25 cellular contexts compared by ENCODE assay signal in the genomic region with DNA sequence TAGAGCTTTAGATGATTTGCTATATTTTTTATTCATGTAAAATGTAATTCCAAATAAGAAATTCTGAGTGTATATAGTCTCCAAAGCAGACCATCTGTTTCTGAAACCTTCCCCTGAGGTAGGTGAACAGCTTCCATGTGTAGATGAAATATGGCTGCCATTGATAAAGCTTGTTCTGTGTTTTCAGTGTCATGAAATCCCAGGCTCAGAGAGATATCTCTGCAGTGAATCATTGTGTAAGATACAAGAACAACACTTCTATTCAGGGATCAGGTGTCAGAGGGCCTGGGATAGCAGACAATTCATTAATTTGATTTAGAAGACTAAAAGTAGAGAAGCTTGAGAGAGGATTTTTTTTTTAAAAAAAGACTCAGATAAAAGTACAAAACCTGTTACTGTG. TPM values are rescaled to one million over a fixed set of nuclear protein-coding genes. Genes with fewer than 3 reads are reported as not detected.
DNase-seq lines count a peak whose midpoint lies in the region; ATAC-seq and TF ChIP-seq lines count a peak whose summit lies in the region.
"Had no signal": no experiment of that assay in that cellular context is flagged by ENCODE, and none has a peak within 500 bp of the region (broad histone marks: within the 10 kb centered on the region; RNA-seq: fewer than 3 reads in every experiment).

No MANE protein-coding gene starts in this region.

- H3K4me1 ChIP-seq in foreskin keratinocyte (no peaks in the 10 kb centered on the region), OCI-LY7 (ENCODE audit: insufficient read depth, low read length, poor library complexity, severe bottlenecking) (no peaks in the 10 kb centered on the region), mesenchymal stem cell (ENCODE audit: control insufficient read depth, insufficient read depth, low read depth, low read length) (peaks cover 6% of the 10 kb centered on the region)

- H3K9ac ChIP-seq in mesenchymal stem cell (ENCODE audit: low read length): no peak overlapping the region

- H3K14ac ChIP-seq in mesenchymal stem cell (ENCODE audit: low read length in 2 of 2): no peak overlapping the region

- intact Hi-C loops in OCI-LY7 (cut with micrococcal nuclease; ENCODE audit: unreplicated experiment): no loop called here

- H2BK120ac ChIP-seq in mesenchymal stem cell (ENCODE audit: low read depth, low read length): no peak overlapping the region

- no peak overlapping the region for H3K23ac ChIP-seq in mesenchymal stem cell (ENCODE audit: low read length in 2 of 2)

- H4K91ac ChIP-seq in mesenchymal stem cell (ENCODE audit: low read length): no peak overlapping the region

- H4K8ac ChIP-seq in mesenchymal stem cell (ENCODE audit: low read length): no peak overlapping the region

- H3K4me2 ChIP-seq in OCI-LY7 (ENCODE audit: low read length) (no peak overlapping the region), mesenchymal stem cell (ENCODE audit: low read length, poor library complexity, severe bottlenecking) (no peak overlapping the region)

- no peak overlapping the region for H3K27ac ChIP-seq in foreskin keratinocyte
- H3K27ac ChIP-seq in OCI-LY7 (ENCODE audit: low read depth, low read length, poor library complexity, severe bottlenecking): no peak overlapping the region
- H3K27ac ChIP-seq in mesenchymal stem cell (ENCODE audit: low read length, poor library complexity, severe bottlenecking): no peak overlapping the region
- H3K27ac ChIP-seq: neutrophil, psoas muscle, VCaP had no signal

- H2BK15ac ChIP-seq in mesenchymal stem cell (ENCODE audit: low read depth, poor library complexity, severe bottlenecking): no peak overlapping the region

- H2AK5ac ChIP-seq in mesenchymal stem cell (ENCODE audit: low read length, severe bottlenecking): no peak overlapping the region

- TF ChIP-seq CTCF in astrocyte of the spinal cord (IDR thresholded peaks at IDR 0.05; ENCODE audit: low read depth, low read length) (no peak), foreskin keratinocyte (conservative IDR thresholded peaks at IDR 0.05) (no peak), OCI-LY7 (conservative IDR thresholded peaks at IDR 0.05; ENCODE audit: low read length) (no peak)

- H3K9me2 ChIP-seq in OCI-LY7 (ENCODE audit: insufficient read depth, low read length): no peaks in the 10 kb centered on the region

- BruUV-seq in OCI-LY7 (replicated peaks; lab: Mats Ljungman, UMichigan): no TSS peak

- CTCF ChIA-PET in OCI-LY7 (lab: Charles Lee; ENCODE audit: unreplicated experiment): no interaction called here

- DNase-seq in OCI-M1 (lab: John Stamatoyannopoulos, UW) (peak; percentile 27), astrocyte of the spinal cord (ENCODE audit: low read depth, low spot score) (peak; percentile 33), foreskin keratinocyte (peak; percentile 6 to 11), skeletal muscle cell (ENCODE audit: low read depth) (peak; percentile 36), OCI-LY7 (ENCODE audit: low spot score) (no peak), mesenchymal stem cell (no peak), NCI-H510A treated with DMSO at 0.1 percent for 48 hours (lab: John Stamatoyannopoulos, UW) (no peak)
- no peak for DNase-seq in stimulated activated CD4-positive, alpha-beta T cell treated with anti-CD3 and anti-CD28 coated beads, Interleukin-2, amount 100 ng/mL, for 48 hours
- DNase-seq: activated CD4-positive, alpha-beta T cell treated with anti-CD3 and anti-CD28 coated beads for 48 hours; activated naive CD4-positive, alpha-beta T cell treated with anti-CD3 and anti-CD28 coated beads for 36 hours; activated T-cell treated with anti-CD3 and anti-CD28 coated beads, Interleukin-2, amount 50 U/mL, for 24 hours; amniotic stem cell; C1 segment of cervical spinal cord; caudate nucleus; DMS79 treated with DMSO at 0.1 percent for 48 hours; glutamatergic neuron; GOT3; NCI-H1105 treated with DMSO at 0.1 percent for 48 hours; NCI-H2029 treated with DMSO at 0.1 percent for 48 hours; NCI-H446; psoas muscle; stimulated activated naive CD8-positive, alpha-beta T cell treated with anti-CD3 and anti-CD28 coated beads, Interleukin-15, Interleukin-2, amounts not matched to agents 100 U/mL and 50 U/mL, for 24 hours had no signal

- H2AFZ ChIP-seq in OCI-LY7 (ENCODE audit: low read length) (no peak overlapping the region), mesenchymal stem cell (ENCODE audit: low read depth, low read length) (no peak overlapping the region)

- H3K18ac ChIP-seq in mesenchymal stem cell (ENCODE audit: low read depth in 1 of 2, low read length in 2 of 2): no peak overlapping the region

- H3K9me3 ChIP-seq in OCI-LY7 (ENCODE audit: low read length) (no peaks in the 10 kb centered on the region), mesenchymal stem cell (ENCODE audit: control insufficient read depth, low read length) (no peaks in the 10 kb centered on the region)
- H3K9me3 ChIP-seq: neutrophil, psoas muscle had no signal

- no peak for ATAC-seq in foreskin keratinocyte
- ATAC-seq: psoas muscle; stimulated activated naive CD8-positive, alpha-beta T cell treated with anti-CD3 and anti-CD28 coated beads, Interleukin-15, Interleukin-2, amounts not matched to agents 100 U/mL and 50 U/mL, for 24 hours had no signal

- no peak overlapping the region for H2BK5ac ChIP-seq in mesenchymal stem cell (ENCODE audit: low read depth, low read length, poor library complexity, severe bottlenecking)

- H4K20me1 ChIP-seq in OCI-LY7 (ENCODE audit: insufficient read depth, low read length): no peaks in the 10 kb centered on the region

- H3K79me1 ChIP-seq in mesenchymal stem cell (replicated peaks; ENCODE audit: low read length, poor library complexity, severe bottlenecking): no peaks in the 10 kb centered on the region

- no peak overlapping the region for H2BK12ac ChIP-seq in mesenchymal stem cell (ENCODE audit: low read length in 2 of 2)

- no peaks in the 10 kb centered on the region for H3K27me3 ChIP-seq in foreskin keratinocyte
- H3K27me3 ChIP-seq in mesenchymal stem cell (ENCODE audit: control insufficient read depth in 1 of 2, insufficient read depth in 1 of 2, low read length in 2 of 2): no peaks in the 10 kb centered on the region
- H3K27me3 ChIP-seq: neutrophil had no signal

- in situ Hi-C loops in astrocyte of the spinal cord (cut with HindIII; ENCODE audit: low sequenced_read_pairs): no loop called here

- POLR2A ChIA-PET in OCI-LY7 (lab: Charles Lee): interaction anchor here (0.7 to 1.1 kb wide), 2 partner anchors 35 to 86 kb away, joined by 4 read pairs; no protein-coding TSS in a partner anchor

- H3K79me2 ChIP-seq in OCI-LY7 (ENCODE audit: insufficient read depth, low read depth, low read length): no peaks in the 10 kb centered on the region

- H3K36me3 ChIP-seq in OCI-LY7 (ENCODE audit: insufficient read depth, low read length) (peaks cover 86% of the 10 kb centered on the region), mesenchymal stem cell (ENCODE audit: control insufficient read depth in 1 of 2, insufficient read depth in 2 of 2, low read depth in 1 of 2, low read length in 2 of 2) (peaks cover 4 to 43% of the 10 kb centered on the region in 2 experiments)
- H3K36me3 ChIP-seq: neutrophil had no signal

- H3K4me3 ChIP-seq in astrocyte of the spinal cord (ENCODE audit: low read depth, low read length) (no peak overlapping the region), skeletal muscle cell (ENCODE audit: low read depth, low read length) (no peak overlapping the region), OCI-LY7 (ENCODE audit: low read depth, low read length, poor library complexity, severe bottlenecking) (no peak overlapping the region), mesenchymal stem cell (ENCODE audit: insufficient read depth in 1 of 2, low read depth in 1 of 2, low read length in 2 of 2) (no peak overlapping the region)
- H3K4me3 ChIP-seq: lung, psoas muscle had no signal

- H3K4ac ChIP-seq in mesenchymal stem cell (ENCODE audit: low read depth in 1 of 2, low read length in 2 of 2): no peak overlapping the region

RNA-seq across cellular contexts. Expression of a gene that starts 29.0 kb away (rescaled TPM):
- total RNA-seq in foreskin keratinocyte (10.3 and 12.2 TPM in 2 replicates), OCI-LY7 (2022) (3.3 and 4.2 TPM in 2 replicates)
- 10.2 and 10.9 TPM in 2 replicates for polyA plus RNA-seq in foreskin keratinocyte
- total RNA-seq in OCI-LY7 (2014; rRNA removed; shearing (Covaris generic)): 1.4 and 5.0 TPM in 2 replicates
- 390 TPM for polyA plus RNA-seq in mesenchymal stem cell (2013, experiment 1 of 2)
- polyA plus RNA-seq in mesenchymal stem cell (2013, experiment 2 of 2): 385 TPM

RNA-seq across cellular contexts. Expression of a gene that starts 43.5 kb away (rescaled TPM):
- 7.8 and 9.6 TPM in 2 replicates for total RNA-seq in foreskin keratinocyte
- 4.6 and 6.8 TPM in 2 replicates for polyA plus RNA-seq in foreskin keratinocyte
- 47.2 and 69.0 TPM in 2 replicates for total RNA-seq in OCI-LY7 (2014; rRNA removed; shearing (Covaris generic))
- total RNA-seq in OCI-LY7 (2022): 41.0 and 44.4 TPM in 2 replicates
- 8.3 TPM for polyA plus RNA-seq in mesenchymal stem cell (2013, experiment 1 of 2)
- 9.1 TPM for polyA plus RNA-seq in mesenchymal stem cell (2013, experiment 2 of 2)

Comparison
In these comparisons a context has a peak if more than half of its experiments do, and no peak if none do; other contexts are left out.
1. DNase-seq: peak in OCI-M1 (single experiment), astrocyte of the spinal cord (single experiment), foreskin keratinocyte (2 of 2) and skeletal muscle cell (single experiment); none in OCI-LY7 (single experiment), mesenchymal stem cell (single experiment), NCI-H510A treated with DMSO at 0.1 percent for 48 hours (single experiment) and stimulated activated CD4-positive, alpha-beta T cell treated with anti-CD3 and anti-CD28 coated beads, Interleukin-2, amount 100 ng/mL, for 48 hours (0 of 2).